8 cellular contexts compared by ENCODE assay signal in genomic region chr1:100895540-100896480, GRCh38. TPM values are rescaled to one million over a fixed set of nuclear protein-coding genes. Genes with fewer than 3 reads are reported as not detected.
DNase-seq lines count a peak whose midpoint lies in the region; ATAC-seq, FAIRE-seq and TF ChIP-seq lines count a peak whose summit lies in the region.

Gene SLC30A7 (plus strand): TSS chr1:100896090. CDS start chr1:100896263, 173 bp downstream.

- peak within 1 kb of the TSS; percentile 98 for H3K4me3 Mint-ChIP-seq in natural killer cell treated with Interleukin-12 subunit alpha and Interleukin-12 subunit beta and Interleukin-15 and Interleukin-18, amount 100 ng/mL, for 72 hours

- peaks cover 48 to 63% of the 10 kb centered on the region in 2 donors for H3K4me1 Mint-ChIP-seq in natural killer cell treated with Interleukin-12 subunit alpha and Interleukin-12 subunit beta and Interleukin-15 and Interleukin-18, amount 100 ng/mL, for 72 hours (ENCODE audit: low read depth in 2 of 2)

- TF ChIP-seq CTCF in fibroblast of pulmonary artery (IDR thresholded peaks at IDR 0.05; ENCODE audit: low read length, missing control alignments) = no peak

- peaks cover 19% of the 10 kb centered on the region for H3K36me3 Mint-ChIP-seq in natural killer cell treated with Interleukin-12 subunit alpha and Interleukin-12 subunit beta and Interleukin-15 and Interleukin-18, amount 100 ng/mL, for 72 hours

- FAIRE-seq in H54 (lab: Jason Lieb, UNC) = peak; percentile 91

- H3K9me3 Mint-ChIP-seq in natural killer cell treated with Interleukin-12 subunit alpha and Interleukin-12 subunit beta and Interleukin-15 and Interleukin-18, amount 100 ng/mL, for 72 hours = no peaks in the 10 kb centered on the region

- TF ChIP-seq POLR2A in H54 (IDR thresholded peaks at IDR 0.05; ENCODE audit: low read depth, low read length) = peak; percentile 68

- DNase-seq in ELR (ENCODE audit: low read depth) (peak; percentile 94), H54 (ENCODE audit: insufficient read length, low spot score) (peak; percentile 74), LoVo (ENCODE audit: low spot score) (peak; percentile 94), SHP77 (lab: John Stamatoyannopoulos, UW) (peak; percentile 85 to 88), fibroblast of pulmonary artery (ENCODE audit: low read depth) (peak; percentile 90)
- peak; percentile 94 for DNase-seq in activated effector memory CD4-positive, alpha-beta T cell treated with Interleukin-2 at 50 U/mL for 16 hours
- DNase-seq in natural killer cell treated with Interleukin-12 subunit alpha and Interleukin-12 subunit beta and Interleukin-15 and Interleukin-18, amount 100 ng/mL, for 72 hours (ENCODE audit: low spot score) = peak; percentile 96
- DNase-seq in stimulated activated naive CD4-positive, alpha-beta T cell treated with Interleukin-2 at 50 U/mL for 16 hours (lab: John Stamatoyannopoulos, UW) = peak; percentile 94

- H3K27me3 Mint-ChIP-seq in natural killer cell treated with Interleukin-12 subunit alpha and Interleukin-12 subunit beta and Interleukin-15 and Interleukin-18, amount 100 ng/mL, for 72 hours = no peaks in the 10 kb centered on the region

- peak within 1 kb of the TSS; percentile 88 for H3K4me3 ChIP-seq in fibroblast of pulmonary artery (replicated peaks; ENCODE audit: low read depth, low read length)

- ATAC-seq in natural killer cell treated with Interleukin-12 subunit alpha and Interleukin-12 subunit beta and Interleukin-15 and Interleukin-18, amount 100 ng/mL, for 72 hours = peak; percentile 95 to 96

- H3K27ac Mint-ChIP-seq in natural killer cell treated with Interleukin-12 subunit alpha and Interleukin-12 subunit beta and Interleukin-15 and Interleukin-18, amount 100 ng/mL, for 72 hours = peak within 1 kb of the TSS; percentile 99 to 100

RNA-seq across cellular contexts. Expression of gene SLC30A7, which starts in this region (rescaled TPM):
- total RNA-seq in natural killer cell treated with Interleukin-12 subunit alpha and Interleukin-12 subunit beta and Interleukin-15 and Interleukin-18, amount 100 ng/mL, for 72 hours = 10 to 100 TPM; 54.6 to 66.2 TPM

Comparison
In these comparisons a context has a peak if more than half of its experiments do, and no peak if none do; other contexts are left out.
1. Peak in every context shown above with its lines: DNase-seq, ATAC-seq and H3K4me3 ChIP-seq.